ENCODE assay signal across 14 cellular contexts in genomic region chr6:109760208-109760607, GRCh38.
DNase-seq lines count a peak whose midpoint lies in the region; ATAC-seq and TF ChIP-seq lines count a peak whose summit lies in the region.
"Had no signal": no experiment of that assay in that cellular context is flagged by ENCODE, and none has a peak within 500 bp of the region (broad histone marks: within the 10 kb centered on the region; RNA-seq: fewer than 3 reads in every experiment).

No MANE protein-coding gene starts in this region.

- no peaks in the 10 kb centered on the region for H3K27me3 ChIP-seq in left ventricle myocardium inferior (ENCODE audit: low read depth)
- H3K27me3 ChIP-seq in Karpas-422 (ENCODE audit: low read length) = no peaks in the 10 kb centered on the region
- H3K27me3 ChIP-seq: upper lobe of right lung had no signal

- no peak overlapping the region for H3K4me3 Mint-ChIP-seq in effector memory CD8-positive, alpha-beta T cell
- no peak overlapping the region for H3K4me3 Mint-ChIP-seq in stimulated activated naive CD8-positive, alpha-beta T cell treated with anti-CD3 and anti-CD28 coated beads, Interleukin-15, amount 100 ng/mL, for 72 hours

- peaks cover 0 to 10% of the 10 kb centered on the region in 2 donors for H3K9me3 Mint-ChIP-seq in effector memory CD8-positive, alpha-beta T cell
- H3K9me3 Mint-ChIP-seq in stimulated activated naive CD8-positive, alpha-beta T cell treated with anti-CD3 and anti-CD28 coated beads, Interleukin-15, amount 100 ng/mL, for 72 hours = peaks cover 14 to 23% of the 10 kb centered on the region in 2 donors

- peaks cover 9 to 15% of the 10 kb centered on the region in 2 donors for H3K4me1 Mint-ChIP-seq in effector memory CD8-positive, alpha-beta T cell (ENCODE audit: low read depth in 2 of 2)
- H3K4me1 Mint-ChIP-seq in stimulated activated naive CD8-positive, alpha-beta T cell treated with anti-CD3 and anti-CD28 coated beads, Interleukin-15, amount 100 ng/mL, for 72 hours = peaks cover 8% of the 10 kb centered on the region

- DNase-seq in left ventricle myocardium inferior (no peak), cardiac septum (ENCODE audit: low spot score) (no peak), Karpas-422 (no peak), cerebellum (ENCODE audit: low spot score) (no peak)
- no peak for DNase-seq in effector memory CD8-positive, alpha-beta T cell
- no peak for DNase-seq in stimulated activated naive CD8-positive, alpha-beta T cell treated with anti-CD3 and anti-CD28 coated beads, Interleukin-15, amount 100 ng/mL, for 72 hours
- DNase-seq: cortex of kidney, DMS79, NCI-H1930, upper lobe of right lung had no signal

- no peak overlapping the region for H3K4me3 ChIP-seq in left ventricle myocardium inferior
- H3K4me3 ChIP-seq in Karpas-422 (ENCODE audit: low read length) = no peak overlapping the region
- H3K4me3 ChIP-seq: K562, SK-N-MC, upper lobe of right lung had no signal

- no peak overlapping the region for H3K4me2 ChIP-seq in Karpas-422 (ENCODE audit: low read depth, low read length, poor library complexity, severe bottlenecking)

- H3K27ac ChIP-seq in left ventricle myocardium inferior (replicated peaks) (peak overlapping the region; percentile 42), Karpas-422 (ENCODE audit: low read length) (peak overlapping the region; percentile 57)
- H3K27ac ChIP-seq: SK-N-MC, upper lobe of right lung had no signal

- H3K79me2 ChIP-seq in Karpas-422 (ENCODE audit: low read length) = no peaks in the 10 kb centered on the region

- no peak overlapping the region for H2AFZ ChIP-seq in Karpas-422 (ENCODE audit: low read length)

- ATAC-seq in effector memory CD8-positive, alpha-beta T cell (replicated peaks) = no peak
- peak; percentile 52 for ATAC-seq in stimulated activated naive CD8-positive, alpha-beta T cell treated with anti-CD3 and anti-CD28 coated beads, Interleukin-15, amount 100 ng/mL, for 72 hours
- ATAC-seq in GM21528 (IDR thresholded peaks at IDR 0.05; ENCODE audit: low FRiP score, unreplicated experiment) (no peak), GM19397 (IDR thresholded peaks at IDR 0.05; ENCODE audit: unreplicated experiment) (no peak)
- ATAC-seq: K562, upper lobe of right lung had no signal

- H3K4me1 ChIP-seq in left ventricle myocardium inferior (peaks cover 12% of the 10 kb centered on the region), Karpas-422 (ENCODE audit: low read length) (peaks cover 16% of the 10 kb centered on the region)
- H3K4me1 ChIP-seq: upper lobe of right lung had no signal

- H4K20me1 ChIP-seq in Karpas-422 (ENCODE audit: insufficient read depth, low read depth, low read length) = no peaks in the 10 kb centered on the region

- H3K36me3 ChIP-seq in left ventricle myocardium inferior (peaks cover 22% of the 10 kb centered on the region), Karpas-422 (ENCODE audit: insufficient read depth, low read length) (no peaks in the 10 kb centered on the region)

- no peak for TF ChIP-seq CTCF in left ventricle myocardium inferior (IDR thresholded peaks at IDR 0.05; ENCODE audit: borderline replicate concordance)

- H3K9me3 ChIP-seq in left ventricle myocardium inferior (replicated peaks) (peaks cover 15% of the 10 kb centered on the region), Karpas-422 (ENCODE audit: low read length) (no peaks in the 10 kb centered on the region)
- H3K9me3 ChIP-seq: upper lobe of right lung had no signal

- H3K27ac Mint-ChIP-seq in effector memory CD8-positive, alpha-beta T cell = peak overlapping the region; percentile 27 to 57
- H3K27ac Mint-ChIP-seq in stimulated activated naive CD8-positive, alpha-beta T cell treated with anti-CD3 and anti-CD28 coated beads, Interleukin-15, amount 100 ng/mL, for 72 hours = no peak overlapping the region

- intact Hi-C loops in left ventricle myocardium inferior (cut with micrococcal nuclease) = no loop called here
- intact Hi-C loops in cardiac septum (cut with DNase I) = no loop called here

- no peaks in the 10 kb centered on the region for H3K27me3 Mint-ChIP-seq in effector memory CD8-positive, alpha-beta T cell
- no peaks in the 10 kb centered on the region for H3K27me3 Mint-ChIP-seq in stimulated activated naive CD8-positive, alpha-beta T cell treated with anti-CD3 and anti-CD28 coated beads, Interleukin-15, amount 100 ng/mL, for 72 hours

- H3K9me2 ChIP-seq in Karpas-422 (replicated peaks; ENCODE audit: insufficient read depth, low read length) = no peaks in the 10 kb centered on the region

- H3K36me3 Mint-ChIP-seq in effector memory CD8-positive, alpha-beta T cell (ENCODE audit: insufficient read depth) = peaks cover 21% of the 10 kb centered on the region

- no peak overlapping the region for H3K9ac ChIP-seq in Karpas-422 (ENCODE audit: low read length)

Comparison
In these comparisons a context has a peak if more than half of its experiments do, and no peak if none do; other contexts are left out.
1. H3K27ac Mint-ChIP-seq: peak in effector memory CD8-positive, alpha-beta T cell (2 of 2); none in stimulated activated naive CD8-positive, alpha-beta T cell treated with anti-CD3 and anti-CD28 coated beads, Interleukin-15, amount 100 ng/mL, for 72 hours (0 of 2).